12 cellular contexts compared by ENCODE assay signal in genomic region chr2:25280066-25280687, GRCh38.
DNase-seq lines count a peak whose midpoint lies in the region; TF ChIP-seq lines count a peak whose summit lies in the region.
"Had no signal": no experiment of that assay in that cellular context is flagged by ENCODE, and none has a peak within 500 bp of the region (broad histone marks: within the 10 kb centered on the region; RNA-seq: fewer than 3 reads in every experiment).

No MANE protein-coding gene starts in this region.

- WGBS in spleen, 5 donors, result 69 to 80% (median 79%) methylated on average over 10 of the region's 10 CpGs

- peak; percentile 38 for DNase-seq in NCI-H82 (lab: John Stamatoyannopoulos, UW)
- DNase-seq in NCI-H82 treated with DMSO at 0.1 percent for 48 hours (lab: John Stamatoyannopoulos, UW; ENCODE audit: unreplicated experiment), result no peak
- peak; percentile 17 for DNase-seq in NOMO-1 treated with dmso at 0.1 percent for 144 hours (lab: John Stamatoyannopoulos, UW; ENCODE audit: unreplicated experiment)
- no peak for DNase-seq in spleen
- no peak for DNase-seq in EL
- DNase-seq in NCI-H187 treated with DMSO at 0.1 percent for 48 hours (lab: John Stamatoyannopoulos, UW), result no peak
- DNase-seq in activated effector memory CD4-positive, alpha-beta T cell treated with anti-CD3 and anti-CD28 coated beads, Interleukin-2, amount 50 U/mL, for 16 hours, result no peak
- DNase-seq: DMS 273 treated with DMSO at 0.1 percent for 48 hours; NCI-H2081; stimulated activated CD4-positive, alpha-beta T cell treated with anti-CD3 and anti-CD28 coated beads, Interleukin-4, amount 100 ng/mL, for 24 hours had no signal

- no peak for TF ChIP-seq CTCF in spleen (IDR thresholded peaks at IDR 0.05 in 8 of 11, conservative IDR thresholded peaks at IDR 0.05 in 3 of 11)

- H3K4me1 ChIP-seq in spleen, result peaks cover 38 to 80% (median 64%) of the 10 kb centered on the region in 6 donors

- no peaks in the 10 kb centered on the region for H3K27me3 ChIP-seq in spleen (replicated peaks in 1 of 7)

- intact Hi-C loops in spleen (cut with DNase I; ENCODE audit: low total_unique reads), result no loop called here

- H3K27ac ChIP-seq in cingulate gyrus (ENCODE audit: low read depth, low read length), result peak overlapping the region; percentile 69
- H3K27ac ChIP-seq in spleen, result peak overlapping the region in 7 of 8 donors; percentile 33 to 96 (median 89)
- H3K27ac ChIP-seq: 22Rv1 had no signal

- no peaks in the 10 kb centered on the region for H3K9me3 ChIP-seq in spleen

- TF ChIP-seq POLR2A in spleen (IDR thresholded peaks at IDR 0.05), result no peak

- H3K36me3 ChIP-seq in spleen, result peaks cover 0 to 37% (median 17%) of the 10 kb centered on the region in 6 donors

- H3K4me3 ChIP-seq in spleen, result no peak overlapping the region

Comparison
In these comparisons a context has a peak if more than half of its experiments do, and no peak if none do; other contexts are left out.
1. DNase-seq: peak in NCI-H82 (single experiment) and NOMO-1 treated with dmso at 0.1 percent for 144 hours (single experiment); none in NCI-H82 treated with DMSO at 0.1 percent for 48 hours (single experiment), spleen (single experiment), EL (single experiment), NCI-H187 treated with DMSO at 0.1 percent for 48 hours (single experiment) and activated effector memory CD4-positive, alpha-beta T cell treated with anti-CD3 and anti-CD28 coated beads, Interleukin-2, amount 50 U/mL, for 16 hours (single experiment).